10 cellular contexts compared by ENCODE assay signal in the genomic region with DNA sequence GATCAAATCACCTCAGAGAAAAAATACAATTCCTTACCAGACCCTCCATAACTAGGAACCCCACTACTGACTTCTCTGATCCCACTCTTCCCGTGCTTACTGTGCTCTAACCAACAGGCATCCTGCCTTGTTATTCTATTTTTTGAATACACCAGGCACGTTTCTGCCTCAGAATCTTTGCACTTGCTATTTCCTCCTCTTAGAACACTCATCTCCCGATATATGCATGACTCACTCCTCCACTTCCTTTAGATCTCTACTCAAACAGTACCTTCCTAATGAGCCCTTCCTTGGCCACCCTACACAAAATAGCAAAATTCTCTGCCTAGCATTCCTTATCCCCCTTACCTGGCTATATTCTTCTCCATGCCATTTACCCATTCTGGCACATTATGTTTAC. TPM values are rescaled to one million over a fixed set of nuclear protein-coding genes. Genes with fewer than 3 reads are reported as not detected.
A peak's percentile ranks its signal among the peaks of the same experiment; 100 is the strongest.
DNase-seq lines count a peak whose midpoint lies in the region; ATAC-seq and TF ChIP-seq lines count a peak whose summit lies in the region.
"Had no signal": no experiment of that assay in that cellular context is flagged by ENCODE, and none has a peak within 500 bp of the region (broad histone marks: within the 10 kb centered on the region; RNA-seq: fewer than 3 reads in every experiment).

No MANE protein-coding gene starts in this region.

- peaks cover 17% of the 10 kb centered on the region for H3K36me3 Mint-ChIP-seq in activated T-helper 1 cell treated with anti-CD3 and anti-CD28 coated beads, Interleukin-12 subunit alpha, Interleukin-12 subunit beta, Interleukin-2, Interleukin-4 antibody, amounts not matched to agents 30 ng/mL and 10 ng/mL and 1 ng/mL, durations not matched to agents 14 hours and 24 hours and 36 hours (ENCODE audit: low read depth)

- peaks cover 10% of the 10 kb centered on the region for H3K4me1 Mint-ChIP-seq in activated T-helper 1 cell treated with anti-CD3 and anti-CD28 coated beads, Interleukin-12 subunit alpha, Interleukin-12 subunit beta, Interleukin-2, Interleukin-4 antibody, amounts not matched to agents 30 ng/mL and 10 ng/mL and 1 ng/mL, durations not matched to agents 14 hours and 24 hours and 36 hours (ENCODE audit: low read depth)

- H3K9ac ChIP-seq in MM.1S (ENCODE audit: low read length): no peak overlapping the region

- no peaks in the 10 kb centered on the region for H3F3A ChIP-seq in MM.1S (ENCODE audit: insufficient read depth, low read length)

- H3K36me3 ChIP-seq in MM.1S (replicated peaks; ENCODE audit: insufficient read depth, low read length): no peaks in the 10 kb centered on the region

- intact Hi-C loops in activated T-helper 1 cell treated with anti-CD3 and anti-CD28 coated beads, Interleukin-12 subunit alpha, Interleukin-12 subunit beta, Interleukin-2, Interleukin-4 antibody, amounts not matched to agents 30 ng/mL and 10 ng/mL and 1 ng/mL, durations not matched to agents 14 hours and 24 hours and 36 hours (cut with micrococcal nuclease): loop anchor here (1.0 to 2.0 kb wide), 2 partner anchors 31 to 38 kb away; no protein-coding TSS in a partner anchor
- intact Hi-C loops in left colon (cut with DNase I, micrococcal nuclease): no loop called here

- no peak overlapping the region for H2AFZ ChIP-seq in MM.1S (ENCODE audit: low read length)

- H3K4me3 ChIP-seq in Jurkat, Clone E6-1 (ENCODE audit: low read length): no peak overlapping the region
- H3K4me3 ChIP-seq in MM.1S (ENCODE audit: low read length): no peak overlapping the region

- no peak for TF ChIP-seq CTCF in MM.1S (IDR thresholded peaks at IDR 0.05; ENCODE audit: low read length)

- no peak overlapping the region for H3K4me3 Mint-ChIP-seq in activated T-helper 1 cell treated with anti-CD3 and anti-CD28 coated beads, Interleukin-12 subunit alpha, Interleukin-12 subunit beta, Interleukin-2, Interleukin-4 antibody, amounts not matched to agents 30 ng/mL and 10 ng/mL and 1 ng/mL, durations not matched to agents 14 hours and 24 hours and 36 hours

- H3K27me3 Mint-ChIP-seq in activated T-helper 1 cell treated with anti-CD3 and anti-CD28 coated beads, Interleukin-12 subunit alpha, Interleukin-12 subunit beta, Interleukin-2, Interleukin-4 antibody, amounts not matched to agents 30 ng/mL and 10 ng/mL and 1 ng/mL, durations not matched to agents 14 hours and 24 hours and 36 hours (ENCODE audit: insufficient read depth): no peaks in the 10 kb centered on the region

- H3K79me2 ChIP-seq in MM.1S (ENCODE audit: low read length): no peaks in the 10 kb centered on the region

- no peaks in the 10 kb centered on the region for H3K9me3 ChIP-seq in MM.1S (replicated peaks; ENCODE audit: insufficient read depth, low read length)

- H3K4me1 ChIP-seq in MM.1S (ENCODE audit: low read length): no peaks in the 10 kb centered on the region

- no peak overlapping the region for H3K27ac ChIP-seq in MM.1S (ENCODE audit: low read length)

- no peaks in the 10 kb centered on the region for H3K9me2 ChIP-seq in MM.1S (replicated peaks; ENCODE audit: insufficient read depth, low read length)

- peak; percentile 35 for ATAC-seq in left colon
- ATAC-seq in GM21825 (IDR thresholded peaks at IDR 0.05; ENCODE audit: unreplicated experiment): no peak
- ATAC-seq in HG03039 (IDR thresholded peaks at IDR 0.05; ENCODE audit: unreplicated experiment): no peak

- H3K27ac Mint-ChIP-seq in activated T-helper 1 cell treated with anti-CD3 and anti-CD28 coated beads, Interleukin-12 subunit alpha, Interleukin-12 subunit beta, Interleukin-2, Interleukin-4 antibody, amounts not matched to agents 30 ng/mL and 10 ng/mL and 1 ng/mL, durations not matched to agents 14 hours and 24 hours and 36 hours: peak overlapping the region; percentile 46

- no peaks in the 10 kb centered on the region for H3K9me3 Mint-ChIP-seq in activated T-helper 1 cell treated with anti-CD3 and anti-CD28 coated beads, Interleukin-12 subunit alpha, Interleukin-12 subunit beta, Interleukin-2, Interleukin-4 antibody, amounts not matched to agents 30 ng/mL and 10 ng/mL and 1 ng/mL, durations not matched to agents 14 hours and 24 hours and 36 hours

- peak; percentile 37 for DNase-seq in DMS53 treated with DMSO at 0.1 percent for 48 hours (lab: John Stamatoyannopoulos, UW; ENCODE audit: unreplicated experiment)
- DNase-seq in Jurkat, Clone E6-1 (ENCODE audit: low read depth, low spot score): peak; percentile 8
- DNase-seq in activated T-helper 1 cell treated with anti-CD3 and anti-CD28 coated beads, Interleukin-12 subunit alpha, Interleukin-12 subunit beta, Interleukin-2, Interleukin-4 antibody, amounts not matched to agents 30 ng/mL and 10 ng/mL and 1 ng/mL, durations not matched to agents 14 hours and 24 hours and 36 hours (ENCODE audit: low spot score): no peak
- no peak for DNase-seq in left colon
- DNase-seq in MM.1S: no peak
- no peak for DNase-seq in activated gamma-delta T cell (lab: John Stamatoyannopoulos, UW)
- DNase-seq: NCI-H524, posterior cingulate gyrus had no signal

- no peak overlapping the region for H3K4me2 ChIP-seq in MM.1S (ENCODE audit: low read depth, low read length)

- H4K20me1 ChIP-seq in MM.1S (ENCODE audit: insufficient read depth, low read length): no peaks in the 10 kb centered on the region; the same call in 1 of the 2 replicates

- no peaks in the 10 kb centered on the region for H3K27me3 ChIP-seq in MM.1S (replicated peaks; ENCODE audit: insufficient read depth, low read length)

RNA-seq across cellular contexts. Expression of a gene that starts 43.9 kb away (rescaled TPM):
- 86.0 TPM for polyA plus RNA-seq in Jurkat, Clone E6-1 (2012; ENCODE audit: insufficient read depth, insufficient read length)
- total RNA-seq in activated T-helper 1 cell treated with anti-CD3 and anti-CD28 coated beads, Interleukin-12 subunit alpha, Interleukin-12 subunit beta, Interleukin-2, Interleukin-4 antibody, amounts not matched to agents 30 ng/mL and 10 ng/mL and 1 ng/mL, durations not matched to agents 14 hours and 24 hours and 36 hours: 103 and 108 TPM in 2 replicates
- total RNA-seq in left colon: 10 to 100 TPM; 56.5 to 63.8 TPM

Comparison
In these comparisons a context has a peak if more than half of its experiments do, and no peak if none do; other contexts are left out.
1. DNase-seq: peak in DMS53 treated with DMSO at 0.1 percent for 48 hours (single experiment) and Jurkat, Clone E6-1 (single experiment); none in activated T-helper 1 cell treated with anti-CD3 and anti-CD28 coated beads, Interleukin-12 subunit alpha, Interleukin-12 subunit beta, Interleukin-2, Interleukin-4 antibody, amounts not matched to agents 30 ng/mL and 10 ng/mL and 1 ng/mL, durations not matched to agents 14 hours and 24 hours and 36 hours (single experiment), left colon (0 of 2), MM.1S (single experiment) and activated gamma-delta T cell (single experiment).